Comparison of ENCODE assay signal across 8 cellular contexts in the genomic region with DNA sequence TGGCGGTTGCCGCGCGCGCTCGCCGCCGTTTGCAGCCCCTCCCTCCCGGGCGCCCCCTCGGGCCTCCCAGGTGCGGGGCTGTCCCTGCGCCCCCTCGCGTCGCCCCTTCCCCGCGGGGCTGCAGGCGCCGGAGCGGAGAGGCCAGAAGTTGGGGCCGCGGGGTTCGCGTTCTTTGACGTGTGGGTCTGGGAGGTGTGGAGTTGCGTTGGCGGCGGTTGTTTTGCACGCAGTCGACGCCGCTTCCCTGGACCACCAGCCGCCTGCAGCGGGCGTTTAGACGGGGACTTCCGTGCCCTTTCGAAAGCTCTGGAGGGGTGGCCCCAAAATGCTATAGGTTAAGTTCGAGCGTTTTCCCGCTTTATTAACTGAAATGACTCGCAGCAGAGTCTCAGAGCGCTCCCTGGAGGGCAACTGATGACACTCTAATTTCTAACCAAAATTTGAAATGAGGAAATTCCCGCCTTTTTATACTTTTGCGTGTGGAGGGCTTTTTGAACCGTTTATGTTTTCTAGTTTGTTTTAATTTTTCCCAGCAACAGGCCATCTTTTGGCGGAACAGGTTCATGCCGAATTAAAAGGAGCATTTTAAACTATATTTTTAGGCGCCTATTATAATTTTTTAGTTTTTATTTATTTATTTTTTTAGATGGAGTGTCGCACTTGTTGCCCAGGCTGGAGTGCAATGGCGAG. TPM values are rescaled to one million over a fixed set of nuclear protein-coding genes. Genes with fewer than 3 reads are reported as not detected.
DNase-seq lines count a peak whose midpoint lies in the region; ATAC-seq, FAIRE-seq and TF ChIP-seq lines count a peak whose summit lies in the region.

No MANE protein-coding gene starts in this region.

- DNase-seq in GM12891 (ENCODE audit: insufficient read length, low spot score) (peak; percentile 46), NCI-H1436 treated with DMSO at 0.1 percent for 48 hours (lab: John Stamatoyannopoulos, UW) (peak; percentile 83), T follicular helper cell (ENCODE audit: low read depth) (peak; percentile 77), amniotic stem cell (lab: John Stamatoyannopoulos, UW) (peak; percentile 78), right atrium auricular region (ENCODE audit: low spot score) (peak; percentile 75), putamen (ENCODE audit: low spot score) (peak; percentile 85), aorta (peak; percentile 82)

- intact Hi-C loops in aorta (cut with DNase I) = loop anchor here (1.0 to 5.0 kb wide), 3 partner anchors 25 to 94 kb away; no protein-coding TSS in a partner anchor

- no peaks in the 10 kb centered on the region for H3K36me3 ChIP-seq in right atrium auricular region
- no peaks in the 10 kb centered on the region for H3K36me3 ChIP-seq in aorta (ENCODE audit: control insufficient read depth in 1 of 2, insufficient read depth in 2 of 2, low read length in 1 of 2)

- H3K4me1 ChIP-seq in right atrium auricular region (peaks cover 0 to 48% of the 10 kb centered on the region in 2 donors), aorta (ENCODE audit: control insufficient read depth in 1 of 2, insufficient read depth in 2 of 2, low read length in 2 of 2) (peaks cover 0 to 2% of the 10 kb centered on the region in 2 donors)

- TF ChIP-seq CTCF in right atrium auricular region (IDR thresholded peaks at IDR 0.05) = peak; percentile 69 to 79

- H3K9me3 ChIP-seq in right atrium auricular region (no peaks in the 10 kb centered on the region), aorta (ENCODE audit: control insufficient read depth, low read length) (no peaks in the 10 kb centered on the region)

- ATAC-seq in HG02852 (IDR thresholded peaks at IDR 0.05; ENCODE audit: unreplicated experiment) = peak; percentile 53
- peak; percentile 79 for ATAC-seq in aorta (ENCODE audit: low FRiP score)

- H3K27me3 ChIP-seq in right atrium auricular region = no peaks in the 10 kb centered on the region
- H3K27me3 ChIP-seq in aorta (ENCODE audit: control insufficient read depth in 1 of 2, insufficient read depth in 2 of 2, low read length in 1 of 2) = no peaks in the 10 kb centered on the region

- H3K27ac ChIP-seq in right atrium auricular region (peak overlapping the region; percentile 92 to 98), aorta (ENCODE audit: low read depth in 1 of 2, low read length in 2 of 2) (peak overlapping the region in 1 of 2 donors; percentile 73)

- WGBS in aorta, 2 donors = 0 to 1% methylated on average over 52 of the region's 52 CpGs

- FAIRE-seq in GM12891 (lab: Jason Lieb, UNC) = peak; percentile 28

- no peak for TF ChIP-seq POLR2A in GM12891 (IDR thresholded peaks at IDR 0.05; ENCODE audit: low read depth, low read length)

- H3K4me3 ChIP-seq in right atrium auricular region (peak overlapping the region; percentile 71 to 98), aorta (ENCODE audit: low read length in 2 of 2) (peak overlapping the region; percentile 83 to 85)

TF ChIP-seq in GM12891, 5 proteins besides CTCF, POLR2A, EP300 and RAD21:
- TF ChIP-seq POU2F2 (IDR thresholded peaks at IDR 0.05; ENCODE audit: low read depth, low read length) (no peak), SPI1 (IDR thresholded peaks at IDR 0.05; ENCODE audit: low read depth, low read length) (no peak), POLR2AphosphoS5 (IDR thresholded peaks at IDR 0.05; ENCODE audit: low read depth, low read length) (peak; percentile 49; the same call in 1 of the 2 replicates), TAF1 (IDR thresholded peaks at IDR 0.05; ENCODE audit: low read depth, low read length) (0 out of 2 replicates have a peak, but pooled peaks have one; percentile 45)

RNA-seq across cellular contexts. Expression of gene TMPO, which starts 0.9 kb away (rescaled TPM):
- polyA plus RNA-seq in GM12891 (2012; ENCODE audit: low read depth, missing spikeins) = 79.8 TPM
- total RNA-seq in right atrium auricular region (10 to 100 TPM; 29.2 to 34.0 TPM), aorta (10 to 100 TPM; 32.5 to 48.3 TPM)
- polyA plus RNA-seq in aorta = 10 to 100 TPM; 15.2 to 18.8 TPM
